In genomic region chr10:89327803-89328441, GRCh38 we compare ENCODE assay signal across 1 cellular context.
TF ChIP-seq lines count a peak whose summit lies in the region.

TSS of gene IFIT3 (plus strand) at chr10:89327997. CDS start at chr10:89328074, 77 bp downstream.

TF ChIP-seq in SK-N-SH, 30 proteins besides CTCF, POLR2A, EP300 and RAD21 (continued from another document):
- no peak for TF ChIP-seq NRF1 (IDR thresholded peaks at IDR 0.05; ENCODE audit: low read depth, low read length)
- peak; percentile 46; the same call in 1 of the 2 replicates for TF ChIP-seq ELF1 (IDR thresholded peaks at IDR 0.05)
- TF ChIP-seq CHD2 (IDR thresholded peaks at IDR 0.05; ENCODE audit: low read length, partially characterized antibody) = no peak
- no peak for TF ChIP-seq GATA2 (CRISPR knock-in tag; IDR thresholded peaks at IDR 0.05)
- no peak for TF ChIP-seq FOXM1 (IDR thresholded peaks at IDR 0.05; ENCODE audit: low read depth)
- TF ChIP-seq TAF1 (IDR thresholded peaks at IDR 0.05; ENCODE audit: borderline replicate concordance, low read depth, low read length) = peak; percentile 51; the same call in 1 of the 2 replicates
- TF ChIP-seq POLR2AphosphoS5 (IDR thresholded peaks at IDR 0.05; ENCODE audit: low read depth, low read length) = peak; percentile 58; the same call in 1 of the 2 replicates
- TF ChIP-seq MEF2A (IDR thresholded peaks at IDR 0.05; ENCODE audit: borderline replicate concordance, low read depth) = peak; percentile 36; the same call in 1 of the 2 replicates
- no peak for TF ChIP-seq EZH2phosphoT487 (IDR thresholded peaks at IDR 0.05; ENCODE audit: borderline replicate concordance, low read depth)
- no peak for TF ChIP-seq YY1 (IDR thresholded peaks at IDR 0.05; ENCODE audit: low read depth)
- TF ChIP-seq IRF3 (IDR thresholded peaks at IDR 0.05; ENCODE audit: low read depth, low read length) = no peak
- TF ChIP-seq FOSL2 (IDR thresholded peaks at IDR 0.05; ENCODE audit: borderline replicate concordance, low read depth) = no peak
- TF ChIP-seq SIN3A (IDR thresholded peaks at IDR 0.05; ENCODE audit: borderline replicate concordance, low read depth, low read length) = no peak; the same call in 1 of the 2 replicates
- peak; percentile 62 for TF ChIP-seq GABPA (IDR thresholded peaks at IDR 0.05; ENCODE audit: low read depth)
TF ChIP-seq in SK-N-SH: peak in this region for 15.
